Comparison of ENCODE assay signal across 13 cellular contexts in genomic region chr2:120772261-120772660, GRCh38. TPM values are rescaled to one million over a fixed set of nuclear protein-coding genes. Genes with fewer than 3 reads are reported as not detected.
DNase-seq lines count a peak whose midpoint lies in the region; ATAC-seq and TF ChIP-seq lines count a peak whose summit lies in the region.
"Had no signal": no experiment of that assay in that cellular context is flagged by ENCODE, and none has a peak within 500 bp of the region (broad histone marks: within the 10 kb centered on the region; RNA-seq: fewer than 3 reads in every experiment).

No MANE protein-coding gene starts in this region.

- ATAC-seq in HCT116, result no peak
- no peak for ATAC-seq in lower lobe of right lung
- no peak for ATAC-seq in GM18868 (IDR thresholded peaks at IDR 0.05; ENCODE audit: unreplicated experiment)
- ATAC-seq in stimulated activated memory B cell treated with anti-CD40 and anti-IgM and Interleukin-4, amounts not matched to agents 10 μg/mL and 1 μg/mL and 100 μg/mL, for 72 hours, result no peak
- ATAC-seq: activated T-cell treated with anti-CD3 and anti-CD28 coated beads, Interleukin-2, amount 50 U/mL, for 4 hours had no signal

- RAD21 ChIA-PET in HCT116 (lab: Charles Lee; ENCODE audit: low non-redundant PET in 1 of 2, low total read pairs in 2 of 2, uncharacterized antibody in 2 of 2, unreplicated experiment in 2 of 2), result no interaction called here

- WGBS in spleen, 5 donors, result 69 to 92% (median 84%) methylated on average over 5 of the region's 5 CpGs

- no peaks in the 10 kb centered on the region for H3K36me3 ChIP-seq in HCT116 (ENCODE audit: control insufficient read depth in 1 of 2, insufficient read depth in 2 of 2, low read length in 2 of 2)
- H3K36me3 ChIP-seq in lower lobe of right lung, result no peaks in the 10 kb centered on the region
- H3K36me3 ChIP-seq in spleen, result no peaks in the 10 kb centered on the region

- no peaks in the 10 kb centered on the region for H3K79me2 ChIP-seq in HCT116 (ENCODE audit: insufficient read depth, low read length)

- H3K4me3 ChIP-seq in HCT116 (replicated peaks in 1 of 2; ENCODE audit: low read depth in 1 of 2, low read length in 2 of 2) (0 out of 4 replicates have a peak overlapping the region, but pooled peaks of 1 of the 2 experiments have one; percentile 22), choroid plexus epithelial cell (ENCODE audit: low read depth, low read length) (no peak overlapping the region), lower lobe of right lung (no peak overlapping the region), spleen (no peak overlapping the region)

- intact Hi-C loops in HCT116 (cut with micrococcal nuclease), result no loop called here
- intact Hi-C loops in lower lobe of right lung (cut with DNase I), result no loop called here
- intact Hi-C loops in spleen (cut with DNase I; ENCODE audit: low total_unique reads), result no loop called here

- H3K27me3 Mint-ChIP-seq in stimulated activated memory B cell treated with anti-CD40 and anti-IgM and Interleukin-4, amounts not matched to agents 10 μg/mL and 1 μg/mL and 100 μg/mL, for 72 hours, result no peaks in the 10 kb centered on the region
- H3K27me3 Mint-ChIP-seq: activated CD4-positive, alpha-beta memory T cell treated with anti-CD3 and anti-CD28 coated beads for 36 hours; activated naive CD8-positive, alpha-beta T cell had no signal

- no peaks in the 10 kb centered on the region for H3K9me2 ChIP-seq in HCT116 (ENCODE audit: insufficient read depth)

- no peak overlapping the region for H3K4me3 Mint-ChIP-seq in stimulated activated memory B cell treated with anti-CD40 and anti-IgM and Interleukin-4, amounts not matched to agents 10 μg/mL and 1 μg/mL and 100 μg/mL, for 72 hours
- H3K4me3 Mint-ChIP-seq: activated CD4-positive, alpha-beta memory T cell treated with anti-CD3 and anti-CD28 coated beads for 36 hours; activated naive CD8-positive, alpha-beta T cell; activated T-cell treated with anti-CD3 and anti-CD28 coated beads, Interleukin-2, amount 50 U/mL, for 4 hours had no signal

- H3K27ac Mint-ChIP-seq in stimulated activated memory B cell treated with anti-CD40 and anti-IgM and Interleukin-4, amounts not matched to agents 10 μg/mL and 1 μg/mL and 100 μg/mL, for 72 hours, result no peak overlapping the region
- H3K27ac Mint-ChIP-seq: activated CD4-positive, alpha-beta memory T cell treated with anti-CD3 and anti-CD28 coated beads for 36 hours; activated naive CD8-positive, alpha-beta T cell had no signal

- H3K4me1 ChIP-seq in HCT116 (ENCODE audit: control insufficient read depth in 1 of 2, insufficient read depth in 2 of 2, low read length in 2 of 2), result peaks cover 27 to 32% of the 10 kb centered on the region in 2 experiments
- peaks cover 8% of the 10 kb centered on the region for H3K4me1 ChIP-seq in lower lobe of right lung
- H3K4me1 ChIP-seq in spleen, result peaks cover 0 to 7% (median 0%) of the 10 kb centered on the region in 6 donors

- H3K27ac ChIP-seq in HCT116 (ENCODE audit: low read depth, low read length), result peak overlapping the region; percentile 71; the same call in 1 of the 2 replicates
- H3K27ac ChIP-seq in lower lobe of right lung, result no peak overlapping the region
- peak overlapping the region in 5 of 8 donors; percentile 29 to 72 (median 59) for H3K27ac ChIP-seq in spleen

- H3K4me1 Mint-ChIP-seq in stimulated activated memory B cell treated with anti-CD40 and anti-IgM and Interleukin-4, amounts not matched to agents 10 μg/mL and 1 μg/mL and 100 μg/mL, for 72 hours, result no peaks in the 10 kb centered on the region

- H3K9me3 ChIP-seq in HCT116 (ENCODE audit: control insufficient read depth in 1 of 2, insufficient read depth in 1 of 2, low read depth in 1 of 2, low read length in 2 of 2) (no peaks in the 10 kb centered on the region), lower lobe of right lung (no peaks in the 10 kb centered on the region), spleen (no peaks in the 10 kb centered on the region)

- H3K27me3 ChIP-seq in HCT116 (ENCODE audit: insufficient read depth, low read length) (no peaks in the 10 kb centered on the region), lower lobe of right lung (ENCODE audit: low read depth) (no peaks in the 10 kb centered on the region), spleen (replicated peaks in 1 of 7) (no peaks in the 10 kb centered on the region)

- TF ChIP-seq POLR2A in HCT116 (IDR thresholded peaks at IDR 0.05; ENCODE audit: borderline replicate concordance, extremely low read depth, insufficient read depth, insufficient read length) (no peak), spleen (IDR thresholded peaks at IDR 0.05) (no peak)

- H4K20me1 ChIP-seq in HCT116 (ENCODE audit: insufficient read depth), result no peaks in the 10 kb centered on the region

- H3K9me3 Mint-ChIP-seq in stimulated activated memory B cell treated with anti-CD40 and anti-IgM and Interleukin-4, amounts not matched to agents 10 μg/mL and 1 μg/mL and 100 μg/mL, for 72 hours, result no peaks in the 10 kb centered on the region
- H3K9me3 Mint-ChIP-seq: activated CD4-positive, alpha-beta memory T cell treated with anti-CD3 and anti-CD28 coated beads for 36 hours; activated T-cell treated with anti-CD3 and anti-CD28 coated beads, Interleukin-2, amount 50 U/mL, for 4 hours had no signal

- H3K36me3 Mint-ChIP-seq in stimulated activated memory B cell treated with anti-CD40 and anti-IgM and Interleukin-4, amounts not matched to agents 10 μg/mL and 1 μg/mL and 100 μg/mL, for 72 hours, result no peaks in the 10 kb centered on the region
- H3K36me3 Mint-ChIP-seq: activated CD4-positive, alpha-beta memory T cell treated with anti-CD3 and anti-CD28 coated beads for 36 hours; activated naive CD8-positive, alpha-beta T cell had no signal

- DNase-seq in HCT116 (ENCODE audit: low read depth, low spot score) (no peak), choroid plexus epithelial cell (ENCODE audit: low read depth) (peak; percentile 81), lower lobe of right lung (peak; percentile 20), spleen (peak; percentile 63), NCI-H1105 treated with DMSO at 0.1 percent for 48 hours (lab: John Stamatoyannopoulos, UW) (no peak)
- DNase-seq: activated CD4-positive, alpha-beta memory T cell treated with anti-CD3 and anti-CD28 coated beads for 36 hours; activated T-cell treated with anti-CD3 and anti-CD28 coated beads, Interleukin-2, amount 50 U/mL, for 4 hours; NCI-H1694 treated with DMSO at 0.1 percent for 48 hours; NCI-H446; NK-92 treated with Interleukin-12 subunit alpha and Interleukin-12 subunit beta, amount 100 ng/mL, for 24 hours had no signal

- TF ChIP-seq CTCF in HCT116 (IDR thresholded peaks at IDR 0.05 in 2 of 3, conservative IDR thresholded peaks at IDR 0.05 in 1 of 3; ENCODE audit: borderline replicate concordance in 1 of 3, insufficient read depth in 1 of 3, low read depth in 2 of 3, low read length in 2 of 3) (no peak), choroid plexus epithelial cell (conservative IDR thresholded peaks at IDR 0.05; ENCODE audit: low read depth, low read length) (peak; percentile 37), lower lobe of right lung (IDR thresholded peaks at IDR 0.05) (no peak), spleen (IDR thresholded peaks at IDR 0.05 in 8 of 11, conservative IDR thresholded peaks at IDR 0.05 in 3 of 11) (no peak)

- BruUV-seq in HCT116 (replicated peaks; lab: Mats Ljungman, UMichigan), result no TSS peak

- H2AFZ ChIP-seq in HCT116 (ENCODE audit: low read depth, low read length, poor library complexity, severe bottlenecking), result no peak overlapping the region

- TF ChIP-seq RAD21 in HCT116 (IDR thresholded peaks at IDR 0.05; ENCODE audit: low read depth), result no peak

- no peak overlapping the region for H3K9ac ChIP-seq in HCT116 (ENCODE audit: low read length)

- POLR2A ChIA-PET in HCT116 (lab: Charles Lee), result no interaction called here

- peak overlapping the region; percentile 73 for H3K4me2 ChIP-seq in HCT116 (ENCODE audit: low read length)

- CTCF ChIA-PET in HCT116 (lab: Charles Lee), result no interaction called here

TF ChIP-seq in HCT116, 20 proteins besides CTCF, POLR2A, EP300 and RAD21 (continues in another document):
- TF ChIP-seq ZBTB33 (IDR thresholded peaks at IDR 0.05; ENCODE audit: extremely low read depth, insufficient replicate concordance, low read length) (no peak), EZH2 (IDR thresholded peaks at IDR 0.05) (no peak), CBX3 (IDR thresholded peaks at IDR 0.05; ENCODE audit: low read depth) (no peak), EGR1 (IDR thresholded peaks at IDR 0.05; ENCODE audit: low read depth) (no peak), ATF3 (IDR thresholded peaks at IDR 0.05) (no peak), MAX (IDR thresholded peaks at IDR 0.05) (no peak), YY1 (IDR thresholded peaks at IDR 0.05; ENCODE audit: extremely low read depth, insufficient replicate concordance, low read depth, low read length) (no peak), ZFX (IDR thresholded peaks at IDR 0.05) (no peak), CEBPB (IDR thresholded peaks at IDR 0.05; ENCODE audit: low read depth) (no peak), TCF7L2 (IDR thresholded peaks at IDR 0.05; ENCODE audit: borderline replicate concordance, extremely low read depth, insufficient read depth, insufficient read length) (no peak), ELF1 (IDR thresholded peaks at IDR 0.05; ENCODE audit: borderline replicate concordance, low read depth) (no peak)

RNA-seq across cellular contexts. Expression of gene GLI2, which starts 36.6 kb away (rescaled TPM):
- total RNA-seq in HCT116 (2021; ENCODE audit: unreplicated experiment), result 3.4 TPM
- 1.1 and 1.7 TPM in 2 replicates for polyA plus RNA-seq in HCT116 (2012)
- 3.3 TPM for total RNA-seq in lower lobe of right lung
- total RNA-seq in spleen, result 10 to 100 TPM in 1 of 7 donors, 1 to 10 TPM in 5, under 1 TPM in 1; 0.51 to 10.6 (median 1.7) TPM
- polyA plus RNA-seq in spleen, result under 1 TPM; 0.22 to 0.32 (median 0.23) TPM
- total RNA-seq: activated CD4-positive, alpha-beta memory T cell treated with anti-CD3 and anti-CD28 coated beads for 36 hours had no signal

Comparison
In these comparisons a context has a peak if more than half of its experiments do, and no peak if none do; other contexts are left out.
1. DNase-seq: peak in choroid plexus epithelial cell (single experiment), lower lobe of right lung (single experiment) and spleen (single experiment); none in HCT116 (single experiment) and NCI-H1105 treated with DMSO at 0.1 percent for 48 hours (single experiment).